ENCODE assay signal across 1 cellular context in genomic region chr11:1978865-1979473, GRCh38.
TF ChIP-seq lines count a peak whose summit lies in the region.

No MANE protein-coding gene starts in this region.

TF ChIP-seq in WTC11, 78 proteins besides CTCF, POLR2A, EP300 and RAD21 (continued from another document):
- no peak for TF ChIP-seq HMGXB4 (CRISPR knock-in tag; IDR thresholded peaks at IDR 0.05)
- TF ChIP-seq SP1 (CRISPR knock-in tag; conservative IDR thresholded peaks at IDR 0.05): no peak
- TF ChIP-seq MAX (CRISPR knock-in tag; IDR thresholded peaks at IDR 0.05): no peak
- no peak for TF ChIP-seq ETV6 (CRISPR knock-in tag; IDR thresholded peaks at IDR 0.05)
- no peak for TF ChIP-seq STAT6 (CRISPR knock-in tag; conservative IDR thresholded peaks at IDR 0.05; ENCODE audit: low read depth)
